In genomic region chr18:35459997-35460396, GRCh38 we compare ENCODE assay signal across 28 cellular contexts. TPM values are rescaled to one million over a fixed set of nuclear protein-coding genes. Genes with fewer than 3 reads are reported as not detected.
DNase-seq lines count a peak whose midpoint lies in the region; ATAC-seq, FAIRE-seq and TF ChIP-seq lines count a peak whose summit lies in the region.
"Had no signal": no experiment of that assay in that cellular context is flagged by ENCODE, and none has a peak within 500 bp of the region (broad histone marks: within the 10 kb centered on the region; RNA-seq: fewer than 3 reads in every experiment).

No MANE protein-coding gene starts in this region.

- BruUV-seq in IMR-90 (replicated peaks; lab: Mats Ljungman, UMichigan): no TSS peak

- TF ChIP-seq EP300 in A549 (IDR thresholded peaks at IDR 0.05): no peak

- TF ChIP-seq RAD21 in A549 (conservative IDR thresholded peaks at IDR 0.05 in 1 of 2, IDR thresholded peaks at IDR 0.05 in 1 of 2) (no peak), IMR-90 (IDR thresholded peaks at IDR 0.05; ENCODE audit: low read length) (no peak)

- peak overlapping the region; percentile 50; the same call in 2 of the 3 replicates for H2BK15ac ChIP-seq in IMR-90 (ENCODE audit: low read depth, low read length)

- peak overlapping the region in 1 of 2 experiments; percentile 7; a peak in 2 of 4 replicates for H4K8ac ChIP-seq in IMR-90 (ENCODE audit: low read depth in 2 of 2, low read length in 2 of 2)

- H4K5ac ChIP-seq in IMR-90 (ENCODE audit: low read depth, low read length): peak overlapping the region; percentile 25; the same call in 1 of the 2 replicates

- peak overlapping the region; percentile 43 for H2AK9ac ChIP-seq in IMR-90 (replicated peaks; ENCODE audit: low read depth, low read length, poor library complexity)

- H3K14ac ChIP-seq in IMR-90 (replicated peaks; ENCODE audit: low read depth, low read length): 0 out of 2 replicates have a peak overlapping the region, but pooled peaks have one; percentile 26

- no peak overlapping the region for H3K56ac ChIP-seq in IMR-90 (ENCODE audit: extremely low read depth, insufficient read depth, low read length)

- no peak for TF ChIP-seq CTCF in A549 (IDR thresholded peaks at IDR 0.05)
- no peak for TF ChIP-seq CTCF in IMR-90 (conservative IDR thresholded peaks at IDR 0.05; ENCODE audit: low read depth, low read length)
- TF ChIP-seq CTCF in endothelial cell (IDR thresholded peaks at IDR 0.05; ENCODE audit: unreplicated experiment): no peak
- no peak for TF ChIP-seq CTCF in neural crest cell (conservative IDR thresholded peaks at IDR 0.05)

- no peaks in the 10 kb centered on the region for H3K36me3 ChIP-seq in IMR-90 (ENCODE audit: control insufficient read depth, insufficient read depth, low read length)
- H3K36me3 ChIP-seq: cardiac muscle cell, left lung had no signal

- intact Hi-C loops in IMR-90 (cut with micrococcal nuclease): no loop called here

- 0 out of 2 replicates have a peak overlapping the region, but pooled peaks have one; percentile 29 for H3K23ac ChIP-seq in IMR-90 (ENCODE audit: low read depth, low read length)

- no peaks in the 10 kb centered on the region for H3K27me3 ChIP-seq in IMR-90 (ENCODE audit: control insufficient read depth, insufficient read depth, low read length)
- H3K27me3 ChIP-seq: cardiac muscle cell, left lung had no signal

- H3K4me3 Mint-ChIP-seq in endothelial cell (ENCODE audit: unreplicated experiment): no peak overlapping the region
- no peak overlapping the region for H3K4me3 Mint-ChIP-seq in neural crest cell
- H3K4me3 Mint-ChIP-seq: activated T-cell treated with anti-CD3 and anti-CD28 coated beads, Interleukin-2, amount 50 U/mL, for 72 hours; CD14-positive monocyte; H9; immature natural killer cell; nephron progenitor cell; T-helper 2 cell treated with Interferon-gamma antibody and Interleukin-4, amounts not matched to agents 5 μg/mL and 100 μg/mL, for 36 hours had no signal

- 69% methylated on average over 2 of the region's 2 CpGs for WGBS in A549 (ENCODE audit: missing lambda C conversion rate)
- WGBS in IMR-90 (ENCODE audit: extremely low coverage in 2 of 2, insufficient read length in 1 of 2), 2 experiments: 100% methylated on average over 1 of the region's 2 CpGs; no CpG with 5 or more reads in 1 of the 2 experiments

- H3K27me3 Mint-ChIP-seq in endothelial cell (ENCODE audit: unreplicated experiment) (peaks cover 7% of the 10 kb centered on the region), neural crest cell (ENCODE audit: low read depth) (no peaks in the 10 kb centered on the region)
- H3K27me3 Mint-ChIP-seq: progenitor cell of endocrine pancreas had no signal

- H2AK5ac ChIP-seq in IMR-90 (ENCODE audit: low read depth, low read length): peak overlapping the region; percentile 90

- peak overlapping the region; percentile 90 for H2BK120ac ChIP-seq in IMR-90 (ENCODE audit: low read depth, low read length)

- H3K18ac ChIP-seq in IMR-90 (ENCODE audit: low read depth, low read length): peak overlapping the region; percentile 55

- peak overlapping the region; percentile 59 for H3K4me2 ChIP-seq in A549
- no peak overlapping the region for H3K4me2 ChIP-seq in IMR-90 (ENCODE audit: low read depth, low read length)

- ATAC-seq in A549 (no peak), IMR-90 (ENCODE audit: low read depth) (no peak), HG02571 (IDR thresholded peaks at IDR 0.05; ENCODE audit: unreplicated experiment) (no peak)
- ATAC-seq: activated T-cell treated with anti-CD3 and anti-CD28 coated beads, Interleukin-2, amount 50 U/mL, for 72 hours; left lung; mucosa of descending colon had no signal

- H3K9me3 ChIP-seq in A549: no peaks in the 10 kb centered on the region
- H3K9me3 ChIP-seq in IMR-90 (ENCODE audit: control insufficient read depth, insufficient read depth, low read length): no peaks in the 10 kb centered on the region
- H3K9me3 ChIP-seq: left lung, mucosa of descending colon had no signal

- no peak overlapping the region for H2AFZ ChIP-seq in IMR-90 (replicated peaks; ENCODE audit: low read length, poor library complexity)

- peak overlapping the region; percentile 80 for H3K4ac ChIP-seq in IMR-90 (ENCODE audit: low read depth, low read length)

- H2BK20ac ChIP-seq in IMR-90 (ENCODE audit: low read depth, low read length): peak overlapping the region; percentile 88

- H3K9me1 ChIP-seq in IMR-90 (ENCODE audit: insufficient read depth, low read length): peaks cover 21% of the 10 kb centered on the region

- DNase-seq in A549 (ENCODE audit: low read depth in 1 of 2, low spot score in 1 of 2) (no peak), IMR-90 (no peak), endothelial cell (ENCODE audit: low spot score) (no peak), neural crest cell (ENCODE audit: low read depth, low spot score) (no peak), OCI-M2 (lab: John Stamatoyannopoulos, UW; ENCODE audit: unreplicated experiment) (no peak)
- DNase-seq in activated CD4-positive, alpha-beta T cell treated with anti-CD3 and anti-CD28 coated beads, Interleukin-2, amount 50 U/mL, for 4 hours: no peak
- no peak for DNase-seq in activated CD8-positive, alpha-beta memory T cell treated with anti-CD3 and anti-CD28 coated beads, Interleukin-2, amount 50 U/mL, for 4 hours
- DNase-seq: activated CD4-positive, alpha-beta T cell treated with anti-CD3 and anti-CD28 coated beads for 48 hours; activated naive CD4-positive, alpha-beta T cell treated with Interleukin-2 at 50 U/mL for 16 hours; activated T-cell treated with anti-CD3 and anti-CD28 coated beads, Interleukin-2, amount 50 U/mL, for 72 hours; amygdala; H9; immature natural killer cell; left lung; mucosa of descending colon; NCI-H146; NCI-H2171 treated with DMSO at 0.1 percent for 48 hours; NCI-H524; nephron progenitor cell; substantia nigra had no signal

- no peaks in the 10 kb centered on the region for H3K79me1 ChIP-seq in IMR-90 (ENCODE audit: low read depth in 1 of 2, low read length in 2 of 2)

- no peak overlapping the region for H3K9ac ChIP-seq in IMR-90 (ENCODE audit: low read depth, low read length)

- POLR2A ChIA-PET in A549 (lab: Yijun Ruan, JAX): no interaction called here
- POLR2A ChIA-PET in IMR-90 (lab: Charles Lee; ENCODE audit: unreplicated experiment): no interaction called here

- H3K9me3 Mint-ChIP-seq in endothelial cell (ENCODE audit: unreplicated experiment): no peaks in the 10 kb centered on the region
- no peaks in the 10 kb centered on the region for H3K9me3 Mint-ChIP-seq in neural crest cell
- H3K9me3 Mint-ChIP-seq: activated T-cell treated with anti-CD3 and anti-CD28 coated beads, Interleukin-2, amount 50 U/mL, for 72 hours; CD14-positive monocyte; H9; immature natural killer cell; nephron progenitor cell; T-helper 2 cell treated with Interferon-gamma antibody and Interleukin-4, amounts not matched to agents 5 μg/mL and 100 μg/mL, for 36 hours had no signal

- H3K4me3 ChIP-seq in A549 (no peak overlapping the region), IMR-90 (ENCODE audit: insufficient read depth, low read depth, low read length) (no peak overlapping the region)
- H3K4me3 ChIP-seq: cardiac muscle cell, left lung, mucosa of descending colon had no signal

- H3K27ac Mint-ChIP-seq in endothelial cell (ENCODE audit: unreplicated experiment) (peak overlapping the region; percentile 75), neural crest cell (ENCODE audit: unreplicated experiment) (peak overlapping the region; percentile 12)
- H3K27ac Mint-ChIP-seq: activated T-cell treated with anti-CD3 and anti-CD28 coated beads, Interleukin-2, amount 50 U/mL, for 72 hours; immature natural killer cell; nephron progenitor cell; progenitor cell of endocrine pancreas; T-helper 2 cell treated with Interferon-gamma antibody and Interleukin-4, amounts not matched to agents 5 μg/mL and 100 μg/mL, for 36 hours had no signal

- H3K27ac ChIP-seq in A549: peak overlapping the region; percentile 82 to 96
- peak overlapping the region; percentile 36; the same call in 1 of the 2 replicates for H3K27ac ChIP-seq in IMR-90 (ENCODE audit: insufficient read depth, low read length)
- H3K27ac ChIP-seq: cardiac muscle cell had no signal

- FAIRE-seq in A549 (lab: Jason Lieb, UNC): no peak
- FAIRE-seq: endometrium, GM12892, urothelium cell line had no signal

- peaks cover 86% of the 10 kb centered on the region for H3K4me1 ChIP-seq in A549
- H3K4me1 ChIP-seq in IMR-90 (ENCODE audit: control insufficient read depth, insufficient read depth, low read length): peaks cover 28% of the 10 kb centered on the region

- H3K36me3 Mint-ChIP-seq in endothelial cell (ENCODE audit: low read depth, unreplicated experiment): peaks cover 10% of the 10 kb centered on the region
- H3K36me3 Mint-ChIP-seq in neural crest cell (ENCODE audit: low read depth): peaks cover 2% of the 10 kb centered on the region

- H2BK5ac ChIP-seq in IMR-90 (ENCODE audit: low read depth, low read length, poor library complexity, severe bottlenecking): peak overlapping the region; percentile 32

- TF ChIP-seq POLR2A in A549 (IDR thresholded peaks at IDR 0.05; ENCODE audit: low read length): no peak
- TF ChIP-seq POLR2A in IMR-90 (IDR thresholded peaks at IDR 0.05; ENCODE audit: low read depth, low read length): no peak

- peak overlapping the region; percentile 70 for H4K91ac ChIP-seq in IMR-90 (ENCODE audit: insufficient read depth, low read depth, low read length)

- no peaks in the 10 kb centered on the region for H4K20me1 ChIP-seq in IMR-90 (ENCODE audit: insufficient read depth, low read length)

- dilution Hi-C loops in IMR-90 (cut with HindIII; ENCODE audit: low sequenced_read_pairs, unreplicated experiment): no loop called here

- CTCF ChIA-PET in A549 (lab: Yijun Ruan, JAX) (interaction anchor here (0.9 to 1.4 kb wide), 2 partner anchors 16 to 47 kb away, joined by 3 to 5 read pairs; no protein-coding TSS in a partner anchor), IMR-90 (lab: Yijun Ruan, JAX) (interaction anchor here (0.6 kb wide), 1 partner anchor 16 kb away, joined by 3 read pairs; no protein-coding TSS in a partner anchor)

- H3K4me1 Mint-ChIP-seq in endothelial cell (ENCODE audit: unreplicated experiment): peaks cover 73% of the 10 kb centered on the region
- H3K4me1 Mint-ChIP-seq in neural crest cell: no peaks in the 10 kb centered on the region
- H3K4me1 Mint-ChIP-seq: immature natural killer cell had no signal

- in situ Hi-C loops in IMR-90 (cut with MboI; ENCODE audit: low sequenced_read_pairs): no loop called here

TF ChIP-seq in A549, 52 proteins besides CTCF, POLR2A, EP300 and RAD21 (continues in another document):
- TF ChIP-seq HDAC2 (IDR thresholded peaks at IDR 0.05): no peak

RNA-seq across cellular contexts. Expression of gene INO80C, which starts 37.8 kb away (rescaled TPM):
- polyA plus RNA-seq in A549 (2011; rRNA removed) (22.1 and 22.4 TPM in 2 replicates), A549 (2017; fragmentation: RNase III; extraction: RNeasy Plus Mini Kit Qiagen cat#74134 plus additional on column Dnase treatment) (30.8 to 34.4 TPM (median 33.3 TPM) in 3 replicates), IMR-90 (2012; rRNA removed) (16.2 and 17.1 TPM in 2 replicates)
- 24.2 TPM in 2 replicates for polyA plus RNA-seq in A549 (2012; cell fraction: cytosol; rRNA removed)
- polyA plus RNA-seq in A549 (2012; cell fraction: nucleus; rRNA removed): 18.3 and 31.9 TPM in 2 replicates
- 13.1 TPM in 2 replicates for polyA minus RNA-seq in A549 (2011; rRNA and poly(A)+ RNA removed)
- total RNA-seq in IMR-90 (2012; rRNA removed) (4.4 and 5.6 TPM in 2 replicates), endothelial cell (ENCODE audit: unreplicated experiment) (29.7 TPM), neural crest cell (33.8 and 34.4 TPM in 2 replicates)
- polyA plus RNA-seq in IMR-90 (2012; cell fraction: cytosol; rRNA removed): 9.3 and 9.6 TPM in 2 replicates
- 10.3 and 25.5 TPM in 2 replicates for polyA plus RNA-seq in IMR-90 (2012; cell fraction: nucleus; rRNA removed; ENCODE audit: low replicate concordance)
